Comparison of ENCODE assay signal across 9 cellular contexts in the genomic region with DNA sequence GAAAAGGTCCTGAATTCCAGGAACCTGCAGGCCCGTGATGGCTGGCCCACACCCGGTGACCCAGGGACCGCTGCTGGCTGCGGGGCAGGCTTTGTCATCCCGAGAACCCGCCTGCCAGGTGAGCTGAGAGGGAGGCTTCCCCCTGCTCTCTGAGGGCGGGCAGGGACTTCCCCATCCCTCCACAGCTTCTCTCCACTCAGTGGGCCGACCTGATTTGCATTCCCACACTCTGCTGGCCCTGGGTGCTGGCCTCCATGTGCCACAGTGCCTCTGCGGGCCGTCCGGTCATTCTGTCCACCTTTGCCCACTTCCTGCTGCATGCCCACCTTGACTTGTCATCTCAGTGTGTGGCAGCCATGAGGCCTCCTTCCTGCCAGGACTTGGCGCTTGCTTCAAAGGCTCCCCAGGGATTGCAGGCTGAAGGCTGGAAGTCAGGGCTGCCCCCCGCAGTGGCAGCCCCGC. TPM values are rescaled to one million over a fixed set of nuclear protein-coding genes. Genes with fewer than 3 reads are reported as not detected.
DNase-seq lines count a peak whose midpoint lies in the region; ATAC-seq and TF ChIP-seq lines count a peak whose summit lies in the region.
"Had no signal": no experiment of that assay in that cellular context is flagged by ENCODE, and none has a peak within 500 bp of the region (broad histone marks: within the 10 kb centered on the region; RNA-seq: fewer than 3 reads in every experiment).

No MANE protein-coding gene starts in this region.

- H3K27ac Mint-ChIP-seq in activated CD8-positive, alpha-beta T cell treated with anti-CD3 and anti-CD28 coated beads for 36 hours: no peak overlapping the region
- no peak overlapping the region for H3K27ac Mint-ChIP-seq in activated CD8-positive, alpha-beta T cell treated with anti-CD3 and anti-CD28 coated beads, Interleukin-2, amount 10 ng/mL, durations not matched to agents 7 days and 5 days
- H3K27ac Mint-ChIP-seq in stimulated activated effector memory CD8-positive, alpha-beta T cell treated with anti-CD3 and anti-CD28 coated beads, Interleukin-12 subunit alpha, Interleukin-12 subunit beta, amount 100 ng/mL, for 72 hours: no peak overlapping the region

- H3K27me3 Mint-ChIP-seq in activated CD8-positive, alpha-beta T cell treated with anti-CD3 and anti-CD28 coated beads for 36 hours: no peaks in the 10 kb centered on the region
- H3K27me3 Mint-ChIP-seq in activated CD8-positive, alpha-beta T cell treated with anti-CD3 and anti-CD28 coated beads, Interleukin-2, amount 10 ng/mL, durations not matched to agents 7 days and 5 days (ENCODE audit: low read depth): peaks cover 5% of the 10 kb centered on the region

- no peak overlapping the region for H3K4me3 Mint-ChIP-seq in activated CD8-positive, alpha-beta T cell treated with anti-CD3 and anti-CD28 coated beads for 36 hours
- no peak overlapping the region for H3K4me3 Mint-ChIP-seq in activated CD8-positive, alpha-beta T cell treated with anti-CD3 and anti-CD28 coated beads, Interleukin-2, amount 10 ng/mL, durations not matched to agents 7 days and 5 days
- no peak overlapping the region for H3K4me3 Mint-ChIP-seq in stimulated activated effector memory CD8-positive, alpha-beta T cell treated with anti-CD3 and anti-CD28 coated beads, Interleukin-12 subunit alpha, Interleukin-12 subunit beta, amount 100 ng/mL, for 72 hours
- H3K4me3 Mint-ChIP-seq: neural crest cell had no signal

- no peaks in the 10 kb centered on the region for H3K9me3 Mint-ChIP-seq in activated CD8-positive, alpha-beta T cell treated with anti-CD3 and anti-CD28 coated beads for 36 hours
- H3K9me3 Mint-ChIP-seq in activated CD8-positive, alpha-beta T cell treated with anti-CD3 and anti-CD28 coated beads, Interleukin-2, amount 10 ng/mL, durations not matched to agents 7 days and 5 days (ENCODE audit: insufficient read depth): no peaks in the 10 kb centered on the region
- H3K9me3 Mint-ChIP-seq in stimulated activated effector memory CD8-positive, alpha-beta T cell treated with anti-CD3 and anti-CD28 coated beads, Interleukin-12 subunit alpha, Interleukin-12 subunit beta, amount 100 ng/mL, for 72 hours: no peaks in the 10 kb centered on the region
- H3K9me3 Mint-ChIP-seq: neural crest cell had no signal

- peaks cover 4% of the 10 kb centered on the region for H3K4me1 Mint-ChIP-seq in activated CD8-positive, alpha-beta T cell treated with anti-CD3 and anti-CD28 coated beads for 36 hours (ENCODE audit: low read depth)
- peaks cover 3% of the 10 kb centered on the region for H3K4me1 Mint-ChIP-seq in activated CD8-positive, alpha-beta T cell treated with anti-CD3 and anti-CD28 coated beads, Interleukin-2, amount 10 ng/mL, durations not matched to agents 7 days and 5 days (ENCODE audit: low read depth)
- H3K4me1 Mint-ChIP-seq in stimulated activated effector memory CD8-positive, alpha-beta T cell treated with anti-CD3 and anti-CD28 coated beads, Interleukin-12 subunit alpha, Interleukin-12 subunit beta, amount 100 ng/mL, for 72 hours: peaks cover 16% of the 10 kb centered on the region

- peak; percentile 85 for ATAC-seq in activated CD8-positive, alpha-beta T cell treated with anti-CD3 and anti-CD28 coated beads for 36 hours
- ATAC-seq in activated CD8-positive, alpha-beta T cell treated with anti-CD3 and anti-CD28 coated beads, Interleukin-2, amount 10 ng/mL, durations not matched to agents 7 days and 5 days: no peak
- peak; percentile 98 for ATAC-seq in HG02588 (IDR thresholded peaks at IDR 0.05; ENCODE audit: unreplicated experiment)
- ATAC-seq in stimulated activated effector memory CD8-positive, alpha-beta T cell treated with anti-CD3 and anti-CD28 coated beads, Interleukin-12 subunit alpha, Interleukin-12 subunit beta, amount 100 ng/mL, for 72 hours: peak; percentile 89

- TF ChIP-seq CTCF in activated CD8-positive, alpha-beta T cell treated with anti-CD3 and anti-CD28 coated beads for 36 hours (IDR thresholded peaks at IDR 0.05): no peak

- POLR2A ChIA-PET in activated CD8-positive, alpha-beta T cell treated with anti-CD3 and anti-CD28 coated beads for 36 hours (lab: Charles Lee): no interaction called here
- POLR2A ChIA-PET in activated CD8-positive, alpha-beta T cell treated with anti-CD3 and anti-CD28 coated beads, Interleukin-2, amount 10 ng/mL, durations not matched to agents 7 days and 5 days (lab: Charles Lee): no interaction called here

- peak; percentile 61 for DNase-seq in activated CD8-positive, alpha-beta T cell treated with anti-CD3 and anti-CD28 coated beads for 36 hours
- DNase-seq in activated CD8-positive, alpha-beta T cell treated with anti-CD3 and anti-CD28 coated beads, Interleukin-2, amount 10 ng/mL, durations not matched to agents 7 days and 5 days: no peak
- peak; percentile 61 for DNase-seq in NCI-H69 (lab: John Stamatoyannopoulos, UW)
- DNase-seq in stimulated activated effector memory CD8-positive, alpha-beta T cell treated with anti-CD3 and anti-CD28 coated beads, Interleukin-12 subunit alpha, Interleukin-12 subunit beta, amount 100 ng/mL, for 72 hours (ENCODE audit: low spot score in 2 of 2): no peak
- no peak for DNase-seq in EL
- no peak for DNase-seq in NCI-H82 (lab: John Stamatoyannopoulos, UW)
- DNase-seq in dedifferentiated amniotic fluid mesenchymal stem cell (ENCODE audit: extremely low spot score): no peak

- CTCF ChIA-PET in activated CD8-positive, alpha-beta T cell treated with anti-CD3 and anti-CD28 coated beads for 36 hours (lab: Charles Lee): no interaction called here
- CTCF ChIA-PET in activated CD8-positive, alpha-beta T cell treated with anti-CD3 and anti-CD28 coated beads, Interleukin-2, amount 10 ng/mL, durations not matched to agents 7 days and 5 days (lab: Charles Lee): no interaction called here

- H3K36me3 Mint-ChIP-seq in activated CD8-positive, alpha-beta T cell treated with anti-CD3 and anti-CD28 coated beads for 36 hours (ENCODE audit: low read depth): no peaks in the 10 kb centered on the region
- no peaks in the 10 kb centered on the region for H3K36me3 Mint-ChIP-seq in activated CD8-positive, alpha-beta T cell treated with anti-CD3 and anti-CD28 coated beads, Interleukin-2, amount 10 ng/mL, durations not matched to agents 7 days and 5 days (ENCODE audit: low read depth)
- H3K36me3 Mint-ChIP-seq in stimulated activated effector memory CD8-positive, alpha-beta T cell treated with anti-CD3 and anti-CD28 coated beads, Interleukin-12 subunit alpha, Interleukin-12 subunit beta, amount 100 ng/mL, for 72 hours: no peaks in the 10 kb centered on the region

- intact Hi-C loops in activated CD8-positive, alpha-beta T cell treated with anti-CD3 and anti-CD28 coated beads for 36 hours (cut with micrococcal nuclease): no loop called here

RNA-seq across cellular contexts. Expression of a gene that starts 35.3 kb away (rescaled TPM):
- 1 to 10 TPM; 6.6 to 6.8 TPM for total RNA-seq in activated CD8-positive, alpha-beta T cell treated with anti-CD3 and anti-CD28 coated beads for 36 hours
- total RNA-seq in activated CD8-positive, alpha-beta T cell treated with anti-CD3 and anti-CD28 coated beads, Interleukin-2, amount 10 ng/mL, durations not matched to agents 7 days and 5 days: 1 to 10 TPM; 6.2 to 6.5 TPM

Comparison
In these comparisons a context has a peak if more than half of its experiments do, and no peak if none do; other contexts are left out.
1. DNase-seq: peak in activated CD8-positive, alpha-beta T cell treated with anti-CD3 and anti-CD28 coated beads for 36 hours (single experiment) and NCI-H69 (single experiment); none in activated CD8-positive, alpha-beta T cell treated with anti-CD3 and anti-CD28 coated beads, Interleukin-2, amount 10 ng/mL, durations not matched to agents 7 days and 5 days (single experiment), stimulated activated effector memory CD8-positive, alpha-beta T cell treated with anti-CD3 and anti-CD28 coated beads, Interleukin-12 subunit alpha, Interleukin-12 subunit beta, amount 100 ng/mL, for 72 hours (0 of 2), EL (single experiment), NCI-H82 (single experiment) and dedifferentiated amniotic fluid mesenchymal stem cell (single experiment).